Comparison of ENCODE assay signal across 18 cellular contexts in genomic region chr1:217734973-217735372, GRCh38.
DNase-seq lines count a peak whose midpoint lies in the region; ATAC-seq and TF ChIP-seq lines count a peak whose summit lies in the region.
"Had no signal": no experiment of that assay in that cellular context is flagged by ENCODE, and none has a peak within 500 bp of the region (broad histone marks: within the 10 kb centered on the region; RNA-seq: fewer than 3 reads in every experiment).

No MANE protein-coding gene starts in this region.

- TF ChIP-seq CTCF in epithelial cell of esophagus (IDR thresholded peaks at IDR 0.05; ENCODE audit: insufficient read depth, low read depth, low read length, missing control alignments), result no peak
- TF ChIP-seq CTCF in parathyroid adenoma (IDR thresholded peaks at IDR 0.05), result no peak

- H3K79me2 ChIP-seq in parathyroid adenoma, result peaks cover 3% of the 10 kb centered on the region

- peak overlapping the region; percentile 76 for H3K27ac ChIP-seq in parathyroid adenoma
- H3K27ac ChIP-seq: SK-N-MC had no signal

- no peak overlapping the region for H3K9ac ChIP-seq in parathyroid adenoma

- no peaks in the 10 kb centered on the region for H3K9me3 ChIP-seq in parathyroid adenoma (ENCODE audit: control insufficient read depth, low read length)
- H3K9me3 ChIP-seq: HAP-1 had no signal

- peaks cover under 1% of the 10 kb centered on the region for H3K4me1 ChIP-seq in parathyroid adenoma
- H3K4me1 ChIP-seq: HAP-1 had no signal

- intact Hi-C loops in sciatic nerve (cut with DNase I), result no loop called here

- ATAC-seq in GM21447 (IDR thresholded peaks at IDR 0.05; ENCODE audit: unreplicated experiment), result no peak
- no peak for ATAC-seq in sciatic nerve
- ATAC-seq: Right ventricle myocardium inferior had no signal

- peak overlapping the region; percentile 22 for H2AFZ ChIP-seq in parathyroid adenoma

- DNase-seq in EL (peak; percentile 4), NCI-H226 (peak; percentile 2), epithelial cell of esophagus (ENCODE audit: low read depth) (peak; percentile 64), ureter (ENCODE audit: low spot score) (no peak), sciatic nerve (ENCODE audit: low spot score) (no peak)
- no peak for DNase-seq in activated CD4-positive, alpha-beta T cell treated with anti-CD3 and anti-CD28 coated beads, Interleukin-2, amount 50 U/mL, for 1 hour
- DNase-seq: CD4-positive, CD25-positive, alpha-beta regulatory T cell; DMS53; NCI-H1436; NCI-H2029; NCI-H2171; NCI-H446 treated with DMSO at 0.1 percent for 48 hours; NCI-H748 treated with DMSO at 0.1 percent for 48 hours had no signal

- H3K36me3 ChIP-seq in parathyroid adenoma (ENCODE audit: control insufficient read depth, insufficient read depth, low read length), result no peaks in the 10 kb centered on the region
- H3K36me3 ChIP-seq: HAP-1 had no signal

- no peak overlapping the region for H3K4me3 ChIP-seq in epithelial cell of esophagus (ENCODE audit: low read length)
- no peak overlapping the region for H3K4me3 ChIP-seq in parathyroid adenoma (ENCODE audit: low read depth, low read length)
- H3K4me3 ChIP-seq: HAP-1, SK-N-MC had no signal

- no peak overlapping the region for H3K4me2 ChIP-seq in parathyroid adenoma (ENCODE audit: low read length)

- no peaks in the 10 kb centered on the region for H3K27me3 ChIP-seq in parathyroid adenoma (ENCODE audit: control insufficient read depth, insufficient read depth, low read length)

Comparison
In these comparisons a context has a peak if more than half of its experiments do, and no peak if none do; other contexts are left out.
1. DNase-seq: peak in EL (single experiment), NCI-H226 (single experiment) and epithelial cell of esophagus (single experiment); none in ureter (single experiment), activated CD4-positive, alpha-beta T cell treated with anti-CD3 and anti-CD28 coated beads, Interleukin-2, amount 50 U/mL, for 1 hour (single experiment) and sciatic nerve (single experiment).